32 cellular contexts compared by ENCODE assay signal in genomic region chr2:41145066-41145465, GRCh38.
"Had no signal": no experiment of that assay in that cellular context is flagged by ENCODE, and none has a peak within 500 bp of the region (broad histone marks: within the 10 kb centered on the region; RNA-seq: fewer than 3 reads in every experiment).

No MANE protein-coding gene starts in this region.

- H3K27me3 ChIP-seq: neutrophil, pancreas, spleen, suprapubic skin, testis, tibial artery, transverse colon, upper lobe of left lung, uterus had no signal

- H3K36me3 ChIP-seq: neutrophil, pancreas, spleen, suprapubic skin, tibial artery, transverse colon, upper lobe of left lung, uterus had no signal

- H3K4me1 ChIP-seq: pancreas, psoas muscle, spleen, suprapubic skin, testis, tibial artery, transverse colon, upper lobe of left lung, uterus had no signal

- H3K27ac ChIP-seq: neutrophil, pancreas, psoas muscle, skin epidermis, spleen, suprapubic skin, testis, tibial artery, transverse colon, upper lobe of left lung, uterus had no signal

- H3K4me3 ChIP-seq: pancreas, psoas muscle, skin epidermis, smooth muscle cell, spleen, suprapubic skin, testis, tibial artery, transverse colon, upper lobe of left lung, uterus had no signal

- H3K4me1 Mint-ChIP-seq: naive B cell; naive thymus-derived CD8-positive, alpha-beta T cell; nephron progenitor cell; neural crest cell; stimulated activated memory B cell treated with anti-CD40 and anti-IgM and Interleukin-4, amounts not matched to agents 10 μg/mL and 1 μg/mL and 100 μg/mL, for 72 hours; stimulated activated naive CD8-positive, alpha-beta T cell treated with anti-CD3 and anti-CD28 coated beads, Interleukin-15, amount 100 ng/mL, for 72 hours had no signal

- H3K36me3 Mint-ChIP-seq: naive B cell; naive thymus-derived CD8-positive, alpha-beta T cell; natural killer cell treated with Interleukin-12 subunit alpha and Interleukin-12 subunit beta and Interleukin-15 and Interleukin-18, amount 100 ng/mL, for 72 hours; stimulated activated memory B cell treated with anti-CD40 and anti-IgM and Interleukin-4, amounts not matched to agents 10 μg/mL and 1 μg/mL and 100 μg/mL, for 72 hours had no signal

- H3K27ac Mint-ChIP-seq: naive B cell; natural killer cell treated with Interleukin-12 subunit alpha and Interleukin-12 subunit beta and Interleukin-15 and Interleukin-18, amount 100 ng/mL, for 72 hours; nephron progenitor cell; progenitor cell of endocrine pancreas; stimulated activated memory B cell treated with anti-CD40 and anti-IgM and Interleukin-4, amounts not matched to agents 10 μg/mL and 1 μg/mL and 100 μg/mL, for 72 hours; stimulated activated naive CD8-positive, alpha-beta T cell treated with anti-CD3 and anti-CD28 coated beads, Interleukin-15, amount 100 ng/mL, for 72 hours had no signal

- H3K27me3 Mint-ChIP-seq: naive B cell; naive thymus-derived CD8-positive, alpha-beta T cell; natural killer cell treated with Interleukin-12 subunit alpha and Interleukin-12 subunit beta and Interleukin-15 and Interleukin-18, amount 100 ng/mL, for 72 hours; stimulated activated memory B cell treated with anti-CD40 and anti-IgM and Interleukin-4, amounts not matched to agents 10 μg/mL and 1 μg/mL and 100 μg/mL, for 72 hours; stimulated activated naive CD8-positive, alpha-beta T cell treated with anti-CD3 and anti-CD28 coated beads, Interleukin-15, amount 100 ng/mL, for 72 hours had no signal

- H3K4me2 ChIP-seq: smooth muscle cell had no signal

- H3K4me3 Mint-ChIP-seq: naive B cell; naive thymus-derived CD8-positive, alpha-beta T cell; natural killer cell treated with Interleukin-12 subunit alpha and Interleukin-12 subunit beta and Interleukin-15 and Interleukin-18, amount 100 ng/mL, for 72 hours; nephron progenitor cell; neural crest cell; stimulated activated memory B cell treated with anti-CD40 and anti-IgM and Interleukin-4, amounts not matched to agents 10 μg/mL and 1 μg/mL and 100 μg/mL, for 72 hours; stimulated activated naive CD8-positive, alpha-beta T cell treated with anti-CD3 and anti-CD28 coated beads, Interleukin-15, amount 100 ng/mL, for 72 hours had no signal

- DNase-seq: naive B cell; naive thymus-derived CD8-positive, alpha-beta T cell; nephron progenitor cell; nucleus accumbens; pancreas; posterior cingulate gyrus; psoas muscle; right cardiac atrium; spleen; stimulated activated CD4-positive, alpha-beta T cell treated with anti-CD3 and anti-CD28 coated beads, Interleukin-12 subunit alpha, Interleukin-12 subunit beta, amount 100 ng/mL, for 4 hours; stimulated activated CD4-positive, alpha-beta T cell treated with anti-CD3 and anti-CD28 coated beads, Interleukin-1b, Interleukin-23, amount 100 ng/mL, for 48 hours; stimulated activated CD4-positive, alpha-beta T cell treated with anti-CD3 and anti-CD28 coated beads, Interleukin-4, amount 100 ng/mL, for 1 hour; stimulated activated CD4-positive, alpha-beta T cell treated with anti-CD3 and anti-CD28 coated beads, Interleukin-4, amount 100 ng/mL, for 4 hours; stimulated activated CD8-positive, alpha-beta memory T cell treated with anti-CD3 and anti-CD28 coated beads, Interleukin-4, amount 100 ng/mL, for 48 hours; stimulated activated naive CD4-positive, alpha-beta T cell; stimulated activated naive CD8-positive, alpha-beta T cell treated with anti-CD3 and anti-CD28 coated beads, Interleukin-15, amount 100 ng/mL, for 72 hours; stimulated activated naive CD8-positive, alpha-beta T cell treated with anti-CD3 and anti-CD28 coated beads, Interleukin-15, Interleukin-2, amounts not matched to agents 100 U/mL and 50 U/mL, for 24 hours; substantia nigra; testis; tibial artery; transverse colon; upper lobe of left lung; uterus had no signal

- ATAC-seq: naive thymus-derived CD8-positive, alpha-beta T cell; natural killer cell treated with Interleukin-12 subunit alpha and Interleukin-12 subunit beta and Interleukin-15 and Interleukin-18, amount 100 ng/mL, for 72 hours; pancreas; psoas muscle; right cardiac atrium; sciatic nerve; stimulated activated memory B cell treated with anti-CD40 and anti-IgM and Interleukin-4, amounts not matched to agents 10 μg/mL and 1 μg/mL and 100 μg/mL, for 72 hours; stimulated activated naive CD8-positive, alpha-beta T cell treated with anti-CD3 and anti-CD28 coated beads, Interleukin-15, amount 100 ng/mL, for 72 hours; stimulated activated naive CD8-positive, alpha-beta T cell treated with anti-CD3 and anti-CD28 coated beads, Interleukin-15, Interleukin-2, amounts not matched to agents 100 U/mL and 50 U/mL, for 24 hours had no signal

- FAIRE-seq: pancreas had no signal

- H3K9me3 Mint-ChIP-seq: naive B cell; naive thymus-derived CD8-positive, alpha-beta T cell; nephron progenitor cell; neural crest cell; stimulated activated memory B cell treated with anti-CD40 and anti-IgM and Interleukin-4, amounts not matched to agents 10 μg/mL and 1 μg/mL and 100 μg/mL, for 72 hours; stimulated activated naive CD8-positive, alpha-beta T cell treated with anti-CD3 and anti-CD28 coated beads, Interleukin-15, amount 100 ng/mL, for 72 hours had no signal

- H3K9me3 ChIP-seq: neutrophil, pancreas, psoas muscle, spleen, suprapubic skin, testis, tibial artery, transverse colon, upper lobe of left lung, uterus had no signal
